In genomic region chr19:14556662-14557188, GRCh38 we compare ENCODE assay signal across 8 cellular contexts. TPM values are rescaled to one million over a fixed set of nuclear protein-coding genes. Genes with fewer than 3 reads are reported as not detected.
A peak's percentile ranks its signal among the peaks of the same experiment; 100 is the strongest.
DNase-seq lines count a peak whose midpoint lies in the region; ATAC-seq and TF ChIP-seq lines count a peak whose summit lies in the region.

No MANE protein-coding gene starts in this region.

- ATAC-seq in GM19351 (IDR thresholded peaks at IDR 0.05; ENCODE audit: unreplicated experiment), result peak; percentile 45
- ATAC-seq in GM21367 (IDR thresholded peaks at IDR 0.05; ENCODE audit: unreplicated experiment), result no peak

- H3K27ac ChIP-seq in layer of hippocampus (ENCODE audit: low read depth, low read length), result peak overlapping the region; percentile 75

- peak; percentile 38 for DNase-seq in AG09319 (ENCODE audit: extremely low read depth, low read depth)
- DNase-seq in NCI-H1930 (lab: John Stamatoyannopoulos, UW), result peak; percentile 17
- DNase-seq in activated CD4-positive, alpha-beta T cell treated with anti-CD3 and anti-CD28 coated beads for 24 hours (ENCODE audit: low read depth in 2 of 2), result peak; percentile 69 to 70
- peak; percentile 90 for DNase-seq in cerebellum (ENCODE audit: low spot score)
- peak; percentile 77 for DNase-seq in stimulated activated CD4-positive, alpha-beta T cell treated with anti-CD3 and anti-CD28 coated beads, Interleukin-1b, Interleukin-23, amount 100 ng/mL, for 48 hours

- no peaks in the 10 kb centered on the region for H3K27me3 ChIP-seq in layer of hippocampus (ENCODE audit: control insufficient read depth, insufficient read depth, low read length)

- peak; percentile 98 for TF ChIP-seq CTCF in AG09319 (IDR thresholded peaks at IDR 0.05; ENCODE audit: low read depth, low read length)

RNA-seq across cellular contexts. Expression of gene NDUFB7, which starts 15.1 kb away (rescaled TPM):
- total RNA-seq in cerebellum, result 93.8 TPM

RNA-seq across cellular contexts. Expression of gene CLEC17A, which starts 26.2 kb away (rescaled TPM):
- total RNA-seq in cerebellum, result not detected

RNA-seq across cellular contexts. Expression of gene TECR, which starts 27.3 kb away (rescaled TPM):
- total RNA-seq in cerebellum, result 15.7 TPM

RNA-seq across cellular contexts. Expression of gene DNAJB1, which starts 38.5 kb away (rescaled TPM):
- total RNA-seq in cerebellum, result 26.3 TPM

Comparison
In these comparisons a context has a peak if more than half of its experiments do, and no peak if none do; other contexts are left out.
1. DNase-seq: peak in every context shown above with its lines; median percentile 90 in cerebellum; 77 in stimulated activated CD4-positive, alpha-beta T cell treated with anti-CD3 and anti-CD28 coated beads, Interleukin-1b, Interleukin-23, amount 100 ng/mL, for 48 hours; 70 in activated CD4-positive, alpha-beta T cell treated with anti-CD3 and anti-CD28 coated beads for 24 hours; 38 in AG09319; 17 in NCI-H1930.